20 cellular contexts compared by ENCODE assay signal in genomic region chr1:235299514-235299858, GRCh38. TPM values are rescaled to one million over a fixed set of nuclear protein-coding genes. Genes with fewer than 3 reads are reported as not detected.
DNase-seq lines count a peak whose midpoint lies in the region; ATAC-seq and TF ChIP-seq lines count a peak whose summit lies in the region.
"Had no signal": no experiment of that assay in that cellular context is flagged by ENCODE, and none has a peak within 500 bp of the region (broad histone marks: within the 10 kb centered on the region; RNA-seq: fewer than 3 reads in every experiment).

No MANE protein-coding gene starts in this region.

- 0 out of 2 replicates have a peak overlapping the region, but pooled peaks have one; percentile 7 for H3K4me2 ChIP-seq in KMS-11

- no peak overlapping the region; the same call in 1 of the 2 replicates for H3K27ac ChIP-seq in KMS-11
- H3K27ac ChIP-seq: SJCRH30, uterus had no signal

- H3K27me3 Mint-ChIP-seq in activated T-cell treated with anti-CD3 and anti-CD28 coated beads, Interleukin-2, amount 50 U/mL, for 24 hours = no peaks in the 10 kb centered on the region
- H3K27me3 Mint-ChIP-seq in central memory CD8-positive, alpha-beta T cell = no peaks in the 10 kb centered on the region
- no peaks in the 10 kb centered on the region for H3K27me3 Mint-ChIP-seq in progenitor cell of endocrine pancreas

- H3K27me3 ChIP-seq in KMS-11 (ENCODE audit: insufficient read depth, low read depth) = no peaks in the 10 kb centered on the region
- H3K27me3 ChIP-seq: pancreas, SJCRH30, uterus had no signal

- peak overlapping the region; percentile 15 for H3K4me3 Mint-ChIP-seq in activated T-cell treated with anti-CD3 and anti-CD28 coated beads, Interleukin-2, amount 50 U/mL, for 24 hours
- peak overlapping the region; percentile 47 for H3K4me3 Mint-ChIP-seq in central memory CD8-positive, alpha-beta T cell
- H3K4me3 Mint-ChIP-seq in progenitor cell of endocrine pancreas (ENCODE audit: low read depth) = no peak overlapping the region
- H3K4me3 Mint-ChIP-seq: CD14-positive monocyte had no signal

- peak overlapping the region; percentile 85 for H3K27ac Mint-ChIP-seq in activated T-cell treated with anti-CD3 and anti-CD28 coated beads, Interleukin-2, amount 50 U/mL, for 24 hours
- H3K27ac Mint-ChIP-seq in central memory CD8-positive, alpha-beta T cell (ENCODE audit: low read depth) = peak overlapping the region; percentile 74
- peak overlapping the region; percentile 87 for H3K27ac Mint-ChIP-seq in progenitor cell of endocrine pancreas

- H2AFZ ChIP-seq in KMS-11 (ENCODE audit: low read depth) = no peak overlapping the region

- TF ChIP-seq CTCF in KMS-11 (conservative IDR thresholded peaks at IDR 0.05; ENCODE audit: low read depth, low read length) (no peak), progenitor cell of endocrine pancreas (IDR thresholded peaks at IDR 0.05; ENCODE audit: unreplicated experiment) (no peak), GM10266 (IDR thresholded peaks at IDR 0.05; ENCODE audit: control insufficient read depth, insufficient read depth, low read depth, missing control alignments) (no peak)

- no peak for DNase-seq in activated T-cell treated with anti-CD3 and anti-CD28 coated beads, Interleukin-2, amount 50 U/mL, for 24 hours
- DNase-seq in activated T-cell treated with anti-CD3 and anti-CD28 coated beads for 4 hours (no peak), progenitor cell of endocrine pancreas (ENCODE audit: low spot score, unreplicated experiment) (no peak), GM10266 (ENCODE audit: extremely low spot score) (no peak), NCI-H524 (lab: John Stamatoyannopoulos, UW) (no peak)
- no peak for DNase-seq in central memory CD8-positive, alpha-beta T cell (ENCODE audit: low spot score in 2 of 2)
- DNase-seq: ACHN; activated CD4-positive, CD25-positive, alpha-beta regulatory T cell treated with anti-CD3 and anti-CD28 coated beads, Interleukin-2, amount 50 U/mL, for 72 hours; KG1; NCI-H2029; NCI-H345; pancreas; PC-3; SJCRH30; stimulated activated CD4-positive, alpha-beta T cell treated with anti-CD3 and anti-CD28 coated beads, Interleukin-2, amount 100 ng/mL, for 24 hours; T-helper 9 cell; uterus had no signal

- no peaks in the 10 kb centered on the region for H3K9me3 Mint-ChIP-seq in activated T-cell treated with anti-CD3 and anti-CD28 coated beads, Interleukin-2, amount 50 U/mL, for 24 hours
- no peaks in the 10 kb centered on the region for H3K9me3 Mint-ChIP-seq in central memory CD8-positive, alpha-beta T cell
- H3K9me3 Mint-ChIP-seq in progenitor cell of endocrine pancreas (ENCODE audit: low read depth) = peaks cover 13% of the 10 kb centered on the region

- peaks cover 62% of the 10 kb centered on the region for H3K4me1 Mint-ChIP-seq in activated T-cell treated with anti-CD3 and anti-CD28 coated beads, Interleukin-2, amount 50 U/mL, for 24 hours (ENCODE audit: low read depth)
- peaks cover 38% of the 10 kb centered on the region for H3K4me1 Mint-ChIP-seq in central memory CD8-positive, alpha-beta T cell
- H3K4me1 Mint-ChIP-seq in progenitor cell of endocrine pancreas (ENCODE audit: low read depth) = peaks cover 17% of the 10 kb centered on the region

- H3K9ac ChIP-seq in KMS-11 = no peak overlapping the region

- no peak for ATAC-seq in central memory CD8-positive, alpha-beta T cell (replicated peaks; ENCODE audit: extremely low read depth, poor library complexity, severe bottlenecking)
- ATAC-seq in HG03135 (IDR thresholded peaks at IDR 0.05; ENCODE audit: unreplicated experiment) = no peak
- ATAC-seq: PC-3 had no signal

- H4K20me1 ChIP-seq in KMS-11 (ENCODE audit: insufficient read depth) = peaks cover 13% of the 10 kb centered on the region; the same call in 1 of the 2 replicates

- peaks cover 17% of the 10 kb centered on the region for H3K36me3 Mint-ChIP-seq in activated T-cell treated with anti-CD3 and anti-CD28 coated beads, Interleukin-2, amount 50 U/mL, for 24 hours (ENCODE audit: low read depth)
- H3K36me3 Mint-ChIP-seq in central memory CD8-positive, alpha-beta T cell (ENCODE audit: insufficient read depth) = peaks cover 19% of the 10 kb centered on the region
- peaks cover 13% of the 10 kb centered on the region for H3K36me3 Mint-ChIP-seq in progenitor cell of endocrine pancreas (ENCODE audit: insufficient read depth)
- H3K36me3 Mint-ChIP-seq: CD14-positive monocyte had no signal

- peaks cover 73% of the 10 kb centered on the region for H3K79me2 ChIP-seq in KMS-11 (ENCODE audit: insufficient read depth, low read depth)

- no peak overlapping the region for H3K4me3 ChIP-seq in KMS-11 (IDR thresholded peaks at IDR 0.05; ENCODE audit: insufficient read depth, low read depth, low read length)
- H3K4me3 ChIP-seq: pancreas, SJCRH30, uterus had no signal

- H3K4me1 ChIP-seq in KMS-11 (ENCODE audit: low read depth, poor library complexity, severe bottlenecking) = peaks cover 35% of the 10 kb centered on the region
- H3K4me1 ChIP-seq: uterus had no signal

- H3K36me3 ChIP-seq in KMS-11 (ENCODE audit: insufficient read depth) = no peaks in the 10 kb centered on the region
- H3K36me3 ChIP-seq: pancreas, SJCRH30, uterus had no signal

RNA-seq across cellular contexts. Expression of gene ARID4B, which starts 28.5 kb away (rescaled TPM):
- 66.5 and 68.8 TPM in 2 replicates for total RNA-seq in progenitor cell of endocrine pancreas

RNA-seq across cellular contexts. Expression of gene GGPS1, which starts 28.9 kb away (rescaled TPM):
- 43.3 and 50.6 TPM in 2 replicates for total RNA-seq in progenitor cell of endocrine pancreas
